1 cellular context compared by ENCODE assay signal in genomic region chr1:1142844-1143243, GRCh38.
TF ChIP-seq lines count a peak whose summit lies in the region.

No MANE protein-coding gene starts in this region.

TF ChIP-seq in SK-N-SH treated with all-trans-retinoic acid at 6 μM for 48 hours, 23 proteins besides CTCF, POLR2A, EP300 and RAD21:
- no peak for TF ChIP-seq PATZ1 (CRISPR knock-in tag; IDR thresholded peaks at IDR 0.05; ENCODE audit: borderline replicate concordance)
- no peak for TF ChIP-seq ZFP30 (CRISPR knock-in tag; IDR thresholded peaks at IDR 0.05)
- no peak for TF ChIP-seq PPARA (CRISPR knock-in tag; IDR thresholded peaks at IDR 0.05; ENCODE audit: borderline replicate concordance)
- no peak for TF ChIP-seq ZNF565 (CRISPR knock-in tag; conservative IDR thresholded peaks at IDR 0.05; ENCODE audit: low read depth)
- TF ChIP-seq TOX (CRISPR knock-in tag; IDR thresholded peaks at IDR 0.05; ENCODE audit: borderline replicate concordance): no peak
- TF ChIP-seq CSRNP3 (CRISPR knock-in tag; IDR thresholded peaks at IDR 0.05): no peak
- TF ChIP-seq POU6F1 (CRISPR knock-in tag; IDR thresholded peaks at IDR 0.05; ENCODE audit: borderline replicate concordance, low read depth): no peak
- no peak for TF ChIP-seq CSDC2 (CRISPR knock-in tag; IDR thresholded peaks at IDR 0.05)
- TF ChIP-seq ZC3H10 (CRISPR knock-in tag; IDR thresholded peaks at IDR 0.05): no peak
- TF ChIP-seq TSHZ2 (CRISPR knock-in tag; IDR thresholded peaks at IDR 0.05): no peak
- TF ChIP-seq RARB (CRISPR knock-in tag; IDR thresholded peaks at IDR 0.05): no peak
- no peak for TF ChIP-seq ZNF70 (CRISPR knock-in tag; IDR thresholded peaks at IDR 0.05)
- TF ChIP-seq GLIS3 (CRISPR knock-in tag; IDR thresholded peaks at IDR 0.05): no peak
- no peak for TF ChIP-seq ISL1 (CRISPR knock-in tag; IDR thresholded peaks at IDR 0.05)
- no peak for TF ChIP-seq ESRRG (CRISPR knock-in tag; IDR thresholded peaks at IDR 0.05)
- TF ChIP-seq ARNTL (CRISPR knock-in tag; IDR thresholded peaks at IDR 0.05; ENCODE audit: borderline replicate concordance, low read depth): no peak
- TF ChIP-seq CREB5 (CRISPR knock-in tag; IDR thresholded peaks at IDR 0.05; ENCODE audit: low read depth): no peak
